Comparison of ENCODE assay signal across 3 cellular contexts in genomic region chr14:87995500-87996275, GRCh38.
TF ChIP-seq lines count a peak whose summit lies in the region.

No MANE protein-coding gene starts in this region.

TF ChIP-seq in SK-N-SH, 30 proteins besides CTCF, POLR2A, EP300 and RAD21 (continues in another document):
- TF ChIP-seq CHD2 (IDR thresholded peaks at IDR 0.05; ENCODE audit: low read length, partially characterized antibody) = no peak
- no peak for TF ChIP-seq FOSL2 (IDR thresholded peaks at IDR 0.05; ENCODE audit: borderline replicate concordance, low read depth)
- TF ChIP-seq RFX5 (IDR thresholded peaks at IDR 0.05; ENCODE audit: low read length) = no peak
- TF ChIP-seq FOXJ3 (CRISPR knock-in tag; IDR thresholded peaks at IDR 0.05) = no peak
- no peak for TF ChIP-seq EZH2phosphoT487 (IDR thresholded peaks at IDR 0.05; ENCODE audit: borderline replicate concordance, low read depth)
- no peak for TF ChIP-seq GABPA (IDR thresholded peaks at IDR 0.05; ENCODE audit: low read depth)
- no peak for TF ChIP-seq IRF3 (IDR thresholded peaks at IDR 0.05; ENCODE audit: low read depth, low read length)
- no peak for TF ChIP-seq NRF1 (IDR thresholded peaks at IDR 0.05; ENCODE audit: low read depth, low read length)
- TF ChIP-seq REST (IDR thresholded peaks at IDR 0.05; ENCODE audit: low read depth, low read length) = no peak
- TF ChIP-seq YY1 (IDR thresholded peaks at IDR 0.05; ENCODE audit: low read depth) = no peak
- no peak for TF ChIP-seq PBX3 (IDR thresholded peaks at IDR 0.05)
- TF ChIP-seq TEAD4 (IDR thresholded peaks at IDR 0.05; ENCODE audit: borderline replicate concordance, insufficient read depth) = no peak
- no peak for TF ChIP-seq RXRA (IDR thresholded peaks at IDR 0.05; ENCODE audit: borderline replicate concordance, low read depth)
- TF ChIP-seq MAX (IDR thresholded peaks at IDR 0.05; ENCODE audit: low read depth) = no peak
- no peak for TF ChIP-seq MXI1 (IDR thresholded peaks at IDR 0.05; ENCODE audit: low read depth, low read length)
- no peak for TF ChIP-seq FOXM1 (IDR thresholded peaks at IDR 0.05; ENCODE audit: low read depth)

TF ChIP-seq in SK-N-SH treated with all-trans-retinoic acid at 6 μM for 48 hours, 23 proteins besides CTCF, POLR2A, EP300 and RAD21:
- no peak for TF ChIP-seq RARB (CRISPR knock-in tag; IDR thresholded peaks at IDR 0.05)

TF ChIP-seq in H1, 55 proteins besides CTCF, POLR2A, EP300 and RAD21:
- no peak for TF ChIP-seq TCF12 (IDR thresholded peaks at IDR 0.05; ENCODE audit: low read depth, low read length)
- no peak for TF ChIP-seq JUND (IDR thresholded peaks at IDR 0.05; ENCODE audit: low read length)
- TF ChIP-seq SIX5 (IDR thresholded peaks at IDR 0.05; ENCODE audit: low read depth, low read length) = no peak
- no peak for TF ChIP-seq ATF2 (IDR thresholded peaks at IDR 0.05; ENCODE audit: low read length)
- TF ChIP-seq POLR2AphosphoS5 (IDR thresholded peaks at IDR 0.05; ENCODE audit: low read depth, low read length) = no peak
- no peak for TF ChIP-seq RXRA (IDR thresholded peaks at IDR 0.05; ENCODE audit: insufficient read depth, low read depth, low read length)
- no peak for TF ChIP-seq SP4 (IDR thresholded peaks at IDR 0.05; ENCODE audit: low read length)
- TF ChIP-seq ASH2L (IDR thresholded peaks at IDR 0.05; ENCODE audit: low read length) = no peak
- no peak for TF ChIP-seq CHD2 (IDR thresholded peaks at IDR 0.05; ENCODE audit: low read length)
- no peak for TF ChIP-seq E2F6 (IDR thresholded peaks at IDR 0.05)
- no peak for TF ChIP-seq GTF2F1 (IDR thresholded peaks at IDR 0.05; ENCODE audit: borderline replicate concordance, low read depth, low read length)
- no peak for TF ChIP-seq MAX (IDR thresholded peaks at IDR 0.05)
- no peak for TF ChIP-seq MAFK (IDR thresholded peaks at IDR 0.05; ENCODE audit: low read depth, low read length)
- TF ChIP-seq RBBP5 (IDR thresholded peaks at IDR 0.05; ENCODE audit: borderline replicate concordance, low read depth, low read length) = no peak
- TF ChIP-seq RFX5 (IDR thresholded peaks at IDR 0.05; ENCODE audit: borderline replicate concordance, low read depth, low read length) = no peak
- no peak for TF ChIP-seq SP1 (IDR thresholded peaks at IDR 0.05; ENCODE audit: low read depth, low read length)
- TF ChIP-seq TAF1 (IDR thresholded peaks at IDR 0.05; ENCODE audit: low read depth, low read length) = no peak
- TF ChIP-seq TAF7 (optimal IDR thresholded peaks at IDR 0.05; ENCODE audit: borderline replicate concordance, low read depth, low read length) = no peak
- no peak for TF ChIP-seq FOSL1 (IDR thresholded peaks at IDR 0.05; ENCODE audit: insufficient read depth, low read depth, low read length)
- no peak for TF ChIP-seq EGR1 (IDR thresholded peaks at IDR 0.05; ENCODE audit: borderline replicate concordance, low read depth, low read length)
TF ChIP-seq in H1: peak in this region for 0.
